Comparison of ENCODE assay signal across 8 cellular contexts in genomic region chr3:193908181-193908744, GRCh38.
"Had no signal": no experiment of that assay in that cellular context is flagged by ENCODE, and none has a peak within 500 bp of the region (broad histone marks: within the 10 kb centered on the region; RNA-seq: fewer than 3 reads in every experiment).

No MANE protein-coding gene starts in this region.

- H3K9me3 ChIP-seq: HAP-1 had no signal

- H3K4me3 ChIP-seq: HAP-1 had no signal

- H3K4me2 ChIP-seq: KMS-11 had no signal

- H3K27ac ChIP-seq: HL-60, KMS-11 had no signal

- ATAC-seq: HCT116 had no signal

- H3K9ac ChIP-seq: KMS-11 had no signal

- H3K36me3 ChIP-seq: HAP-1 had no signal

- DNase-seq: GOT3, H7, IMR-90, KBM-7 had no signal
